ENCODE assay signal across 16 cellular contexts in genomic region chr2:33555681-33556080, GRCh38. TPM values are rescaled to one million over a fixed set of nuclear protein-coding genes. Genes with fewer than 3 reads are reported as not detected.
DNase-seq lines count a peak whose midpoint lies in the region; ATAC-seq and TF ChIP-seq lines count a peak whose summit lies in the region.
"Had no signal": no experiment of that assay in that cellular context is flagged by ENCODE, and none has a peak within 500 bp of the region (broad histone marks: within the 10 kb centered on the region; RNA-seq: fewer than 3 reads in every experiment).

No MANE protein-coding gene starts in this region.

- H3K36me3 ChIP-seq in left ventricle myocardium inferior (peaks cover 28% of the 10 kb centered on the region), esophagus muscularis mucosa (peaks cover 0 to 28% (median 1%) of the 10 kb centered on the region in 4 donors), vagina (no peaks in the 10 kb centered on the region)
- H3K36me3 ChIP-seq: pancreas had no signal

- no peaks in the 10 kb centered on the region for H3K9me3 ChIP-seq in left ventricle myocardium inferior (replicated peaks)
- no peaks in the 10 kb centered on the region for H3K9me3 ChIP-seq in esophagus muscularis mucosa
- no peaks in the 10 kb centered on the region for H3K9me3 ChIP-seq in vagina
- H3K9me3 ChIP-seq: pancreas had no signal

- TF ChIP-seq POLR2A in esophagus muscularis mucosa (IDR thresholded peaks at IDR 0.05; ENCODE audit: low read depth) (no peak), vagina (IDR thresholded peaks at IDR 0.05) (no peak)

- H3K4me1 ChIP-seq in left ventricle myocardium inferior (peaks cover 57% of the 10 kb centered on the region), esophagus muscularis mucosa (peaks cover 0 to 21% (median 5%) of the 10 kb centered on the region in 4 donors), vagina (peaks cover 10% of the 10 kb centered on the region)
- H3K4me1 ChIP-seq: pancreas had no signal

- H3K27ac Mint-ChIP-seq in osteocyte (ENCODE audit: unreplicated experiment) = peak overlapping the region; percentile 42
- H3K27ac Mint-ChIP-seq: activated CD4-positive, alpha-beta T cell treated with anti-CD3 and anti-CD28 coated beads for 36 hours; activated naive CD4-positive, alpha-beta T cell treated with anti-CD3 and anti-CD28 coated beads, Interleukin-2, amount 50 U/mL, for 24 hours; activated T-helper 1 cell treated with anti-CD3 and anti-CD28 coated beads, Interleukin-12 subunit alpha, Interleukin-12 subunit beta, Interleukin-2, Interleukin-4 antibody, amounts not matched to agents 30 ng/mL and 10 ng/mL and 1 ng/mL, durations not matched to agents 14 hours and 24 hours and 36 hours had no signal

- no peaks in the 10 kb centered on the region for H3K27me3 Mint-ChIP-seq in osteocyte (ENCODE audit: unreplicated experiment)
- H3K27me3 Mint-ChIP-seq: activated CD4-positive, alpha-beta T cell treated with anti-CD3 and anti-CD28 coated beads for 36 hours; activated naive CD4-positive, alpha-beta T cell treated with anti-CD3 and anti-CD28 coated beads, Interleukin-2, amount 50 U/mL, for 24 hours had no signal

- TF ChIP-seq EP300 in esophagus muscularis mucosa (IDR thresholded peaks at IDR 0.05) = no peak

- H3K27me3 ChIP-seq in left ventricle myocardium inferior (ENCODE audit: low read depth) (no peaks in the 10 kb centered on the region), esophagus muscularis mucosa (no peaks in the 10 kb centered on the region), vagina (no peaks in the 10 kb centered on the region)
- H3K27me3 ChIP-seq: pancreas had no signal

- H3K27ac ChIP-seq in left ventricle myocardium inferior (replicated peaks) = peak overlapping the region; percentile 76
- peak overlapping the region; percentile 14 to 56 (median 34) for H3K27ac ChIP-seq in esophagus muscularis mucosa (replicated peaks in 1 of 4)
- H3K27ac ChIP-seq in vagina = peak overlapping the region; percentile 33
- H3K27ac ChIP-seq: C4-2B had no signal

- peaks cover 17% of the 10 kb centered on the region for H3K4me1 Mint-ChIP-seq in osteocyte (ENCODE audit: unreplicated experiment)
- H3K4me1 Mint-ChIP-seq: activated CD4-positive, alpha-beta T cell treated with anti-CD3 and anti-CD28 coated beads for 36 hours; activated naive CD4-positive, alpha-beta T cell treated with anti-CD3 and anti-CD28 coated beads, Interleukin-2, amount 50 U/mL, for 24 hours had no signal

- no peak overlapping the region for H3K4me3 ChIP-seq in left ventricle myocardium inferior
- H3K4me3 ChIP-seq in esophagus muscularis mucosa = no peak overlapping the region
- H3K4me3 ChIP-seq in vagina = no peak overlapping the region
- H3K4me3 ChIP-seq: pancreas had no signal

- intact Hi-C loops in left ventricle myocardium inferior (cut with micrococcal nuclease) = no loop called here
- intact Hi-C loops in left cardiac atrium (cut with DNase I) = no loop called here
- intact Hi-C loops in esophagus muscularis mucosa (cut with DNase I) = no loop called here
- intact Hi-C loops in vagina (cut with DNase I) = no loop called here

- WGBS in esophagus muscularis mucosa = 79% methylated on average over 3 of the region's 3 CpGs

- no peak for DNase-seq in left ventricle myocardium inferior
- DNase-seq in left cardiac atrium = no peak
- no peak for DNase-seq in esophagus muscularis mucosa (ENCODE audit: extremely low spot score)
- no peak for DNase-seq in osteocyte (ENCODE audit: extremely low spot score, unreplicated experiment)
- DNase-seq in vagina (ENCODE audit: extremely low spot score in 2 of 2) = no peak
- no peak for DNase-seq in NCI-H446 (lab: John Stamatoyannopoulos, UW)
- DNase-seq: activated CD4-positive, alpha-beta T cell treated with anti-CD3 and anti-CD28 coated beads for 36 hours; NCI-H1436 treated with DMSO at 0.1 percent for 48 hours; NCI-H2171 treated with DMSO at 0.1 percent for 48 hours; pancreas; stimulated activated naive CD8-positive, alpha-beta T cell treated with anti-CD3 and anti-CD28 coated beads, Interleukin-15, Interleukin-2, amounts not matched to agents 100 U/mL and 50 U/mL, for 24 hours had no signal

- ATAC-seq in left cardiac atrium (no peak), GM21717 (IDR thresholded peaks at IDR 0.05; ENCODE audit: unreplicated experiment) (no peak), HG02973 (IDR thresholded peaks at IDR 0.05; ENCODE audit: unreplicated experiment) (no peak)
- ATAC-seq: activated CD4-positive, alpha-beta T cell treated with anti-CD3 and anti-CD28 coated beads for 36 hours; stimulated activated naive CD8-positive, alpha-beta T cell treated with anti-CD3 and anti-CD28 coated beads, Interleukin-15, Interleukin-2, amounts not matched to agents 100 U/mL and 50 U/mL, for 24 hours had no signal

- H3K9me3 Mint-ChIP-seq in osteocyte (ENCODE audit: unreplicated experiment) = no peaks in the 10 kb centered on the region
- H3K9me3 Mint-ChIP-seq: activated naive CD4-positive, alpha-beta T cell treated with anti-CD3 and anti-CD28 coated beads, Interleukin-2, amount 50 U/mL, for 24 hours; activated T-helper 1 cell treated with anti-CD3 and anti-CD28 coated beads, Interleukin-12 subunit alpha, Interleukin-12 subunit beta, Interleukin-2, Interleukin-4 antibody, amounts not matched to agents 30 ng/mL and 10 ng/mL and 1 ng/mL, durations not matched to agents 14 hours and 24 hours and 36 hours had no signal

- H3K36me3 Mint-ChIP-seq in osteocyte (ENCODE audit: unreplicated experiment) = peaks cover 9% of the 10 kb centered on the region

- TF ChIP-seq CTCF in left ventricle myocardium inferior (IDR thresholded peaks at IDR 0.05; ENCODE audit: borderline replicate concordance) (no peak), esophagus muscularis mucosa (IDR thresholded peaks at IDR 0.05) (no peak), osteocyte (IDR thresholded peaks at IDR 0.05) (no peak), vagina (IDR thresholded peaks at IDR 0.05) (no peak)

- H3K4me3 Mint-ChIP-seq in osteocyte (ENCODE audit: unreplicated experiment) = no peak overlapping the region
- H3K4me3 Mint-ChIP-seq: activated CD4-positive, alpha-beta T cell treated with anti-CD3 and anti-CD28 coated beads for 36 hours; activated naive CD4-positive, alpha-beta T cell treated with anti-CD3 and anti-CD28 coated beads, Interleukin-2, amount 50 U/mL, for 24 hours; activated T-helper 1 cell treated with anti-CD3 and anti-CD28 coated beads, Interleukin-12 subunit alpha, Interleukin-12 subunit beta, Interleukin-2, Interleukin-4 antibody, amounts not matched to agents 30 ng/mL and 10 ng/mL and 1 ng/mL, durations not matched to agents 14 hours and 24 hours and 36 hours had no signal

RNA-seq across cellular contexts. Expression of gene FAM98A, which starts 43.4 kb away (rescaled TPM):
- total RNA-seq in left ventricle myocardium inferior (84.8 TPM), left cardiac atrium (10 to 100 TPM; 65.7 to 69.5 TPM), esophagus muscularis mucosa (100 to 1,000 TPM in 1 of 4 donors, 10 to 100 TPM in 3; 32.0 to 337 (median 50.3) TPM), osteocyte (58.6 and 66.8 TPM in 2 replicates), vagina (15.0 TPM)
